17 cellular contexts compared by ENCODE assay signal in the genomic region with DNA sequence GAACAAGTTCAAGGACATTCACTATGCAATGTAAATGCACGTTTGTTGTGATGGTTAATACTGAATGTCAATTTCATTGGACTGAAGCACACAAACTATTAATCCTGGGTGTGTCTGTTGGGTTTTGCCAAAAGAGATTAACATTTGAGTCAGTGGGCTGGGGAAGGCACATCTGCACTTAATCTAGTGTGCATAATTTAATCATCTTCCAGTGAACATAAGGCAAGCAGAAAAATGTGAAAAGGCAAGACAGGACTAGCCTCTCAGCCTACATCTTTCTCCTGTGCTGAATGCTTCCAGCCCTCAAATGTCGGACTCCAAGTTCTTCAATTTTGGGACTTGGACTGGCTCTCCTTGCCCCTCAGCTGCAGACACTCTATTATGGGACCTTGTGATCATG.
"Had no signal": no experiment of that assay in that cellular context is flagged by ENCODE, and none has a peak within 500 bp of the region (broad histone marks: within the 10 kb centered on the region; RNA-seq: fewer than 3 reads in every experiment).

No MANE protein-coding gene starts in this region.

- ATAC-seq: effector memory CD8-positive, alpha-beta T cell; heart left ventricle; natural killer cell treated with Interleukin-12 subunit alpha and Interleukin-12 subunit beta and Interleukin-15 and Interleukin-18, amount 100 ng/mL, for 72 hours; pancreas; right lobe of liver; stimulated activated naive B cell treated with anti-CD40 and anti-IgM and Interleukin-4, amounts not matched to agents 10 μg/mL and 1 μg/mL and 100 μg/mL, for 72 hours; stimulated activated naive CD8-positive, alpha-beta T cell treated with anti-CD3 and anti-CD28 coated beads, Interleukin-15, amount 100 ng/mL, for 72 hours; upper lobe of right lung had no signal

- DNase-seq: effector memory CD8-positive, alpha-beta T cell; esophagus squamous epithelium; heart left ventricle; hippocampal formation; kidney glomerular epithelial cell; occipital lobe; pancreas; right lobe of liver; stimulated activated CD4-positive, alpha-beta T cell treated with anti-CD3 and anti-CD28 coated beads, Interleukin-2, amount 100 ng/mL, for 24 hours; stimulated activated CD4-positive, alpha-beta T cell treated with anti-CD3 and anti-CD28 coated beads, Interleukin-4, amount 100 ng/mL, for 4 hours; stimulated activated naive B cell treated with anti-CD40 and anti-IgM and Interleukin-4, amounts not matched to agents 10 μg/mL and 1 μg/mL and 100 μg/mL, for 72 hours; stimulated activated naive CD8-positive, alpha-beta T cell treated with anti-CD3 and anti-CD28 coated beads, Interleukin-15, amount 100 ng/mL, for 72 hours; testis; upper lobe of right lung had no signal

- H3K4me1 ChIP-seq: esophagus squamous epithelium, heart left ventricle, pancreas, right lobe of liver, testis, tibial nerve, upper lobe of right lung, vagina had no signal

- H3K9me3 ChIP-seq: esophagus squamous epithelium, heart left ventricle, pancreas, right lobe of liver, testis, tibial nerve, upper lobe of right lung, vagina had no signal

- H3K4me3 ChIP-seq: esophagus squamous epithelium, heart left ventricle, pancreas, right lobe of liver, testis, tibial nerve, upper lobe of right lung, vagina had no signal

- H3K27ac ChIP-seq: esophagus squamous epithelium, heart left ventricle, pancreas, right lobe of liver, testis, tibial nerve, upper lobe of right lung, vagina had no signal

- H3K27me3 ChIP-seq: esophagus squamous epithelium, heart left ventricle, pancreas, right lobe of liver, testis, tibial nerve, upper lobe of right lung, vagina had no signal
